15 cellular contexts compared by ENCODE assay signal in the genomic region with DNA sequence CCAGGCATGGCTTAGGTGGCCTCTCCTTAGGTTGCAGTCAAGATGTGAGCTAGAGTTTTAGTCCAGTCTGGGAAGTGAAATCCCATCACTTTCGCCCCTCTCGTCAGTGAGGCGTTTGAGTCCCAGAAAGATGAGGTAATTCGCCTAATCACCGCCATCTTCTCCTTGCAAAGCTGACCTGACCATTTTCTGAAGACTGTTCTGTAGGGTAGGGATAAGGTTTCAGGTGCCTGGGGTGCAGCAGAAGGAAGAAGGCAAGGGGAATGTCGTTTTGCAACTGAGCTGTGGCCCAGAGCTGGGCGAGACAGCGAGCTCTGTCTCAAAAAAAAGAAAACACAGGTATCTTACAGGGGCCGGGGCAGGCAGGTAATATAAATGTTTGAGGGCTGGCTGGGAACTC.
"Had no signal": no experiment of that assay in that cellular context is flagged by ENCODE, and none has a peak within 500 bp of the region (broad histone marks: within the 10 kb centered on the region; RNA-seq: fewer than 3 reads in every experiment).

No MANE protein-coding gene starts in this region.

- H3K4me3 ChIP-seq: colonic mucosa, esophagus muscularis mucosa, ovary, right atrium auricular region, skin epidermis, transverse colon had no signal

- H3K36me3 ChIP-seq: colonic mucosa, esophagus muscularis mucosa, ovary, right atrium auricular region, transverse colon had no signal

- H3K4me1 ChIP-seq: colonic mucosa, esophagus muscularis mucosa, right atrium auricular region, transverse colon had no signal

- H3K27me3 ChIP-seq: colonic mucosa, ovary, right atrium auricular region, transverse colon had no signal

- H3K27ac Mint-ChIP-seq: activated naive CD4-positive, alpha-beta T cell treated with anti-CD3 and anti-CD28 coated beads, Interleukin-2, amount 50 U/mL, for 72 hours had no signal

- H3K27ac ChIP-seq: colonic mucosa, esophagus muscularis mucosa, ovary, right atrium auricular region, skin epidermis, transverse colon had no signal

- H3K9me3 ChIP-seq: colonic mucosa, esophagus muscularis mucosa, ovary, right atrium auricular region, transverse colon had no signal

- H3K36me3 Mint-ChIP-seq: activated naive CD4-positive, alpha-beta T cell treated with anti-CD3 and anti-CD28 coated beads, Interleukin-2, amount 50 U/mL, for 72 hours had no signal

- H3K4me3 Mint-ChIP-seq: activated T-cell treated with anti-CD3 and anti-CD28 coated beads, Interleukin-2, amount 50 U/mL, for 4 hours had no signal

- ATAC-seq: activated naive CD4-positive, alpha-beta T cell treated with anti-CD3 and anti-CD28 coated beads, Interleukin-2, amount 50 U/mL, for 72 hours; activated T-cell treated with anti-CD3 and anti-CD28 coated beads, Interleukin-2, amount 50 U/mL, for 4 hours had no signal

- DNase-seq: activated CD4-positive, alpha-beta T cell treated with anti-CD3 and anti-CD28 coated beads, Interleukin-2, amount 50 U/mL, for 48 hours; activated CD4-positive, CD25-positive, alpha-beta regulatory T cell treated with anti-CD3 and anti-CD28 coated beads, Interleukin-2, amount 50 U/mL, for 72 hours; activated effector memory CD4-positive, alpha-beta T cell treated with Interleukin-2 at 50 U/mL for 16 hours; activated T-cell treated with anti-CD3 and anti-CD28 coated beads, Interleukin-2, amount 50 U/mL, for 4 hours; amniotic stem cell; colonic mucosa; hippocampal formation; ovary; stimulated activated CD4-positive, alpha-beta T cell treated with anti-CD3 and anti-CD28 coated beads, Interleukin-4, amount 100 ng/mL, for 24 hours; stimulated activated naive CD4-positive, alpha-beta T cell treated with Interleukin-2 at 50 U/mL for 16 hours; transverse colon had no signal

- H3K9me3 Mint-ChIP-seq: activated naive CD4-positive, alpha-beta T cell treated with anti-CD3 and anti-CD28 coated beads, Interleukin-2, amount 50 U/mL, for 72 hours; activated T-cell treated with anti-CD3 and anti-CD28 coated beads, Interleukin-2, amount 50 U/mL, for 4 hours had no signal
